Comparison of ENCODE assay signal across 9 cellular contexts in genomic region chr4:77697860-77698599, GRCh38.
DNase-seq lines count a peak whose midpoint lies in the region; ATAC-seq and TF ChIP-seq lines count a peak whose summit lies in the region.
"Had no signal": no experiment of that assay in that cellular context is flagged by ENCODE, and none has a peak within 500 bp of the region (broad histone marks: within the 10 kb centered on the region; RNA-seq: fewer than 3 reads in every experiment).

No MANE protein-coding gene starts in this region.

- no peak overlapping the region for H3K9ac ChIP-seq in MM.1S (ENCODE audit: low read length)

- H3K79me2 ChIP-seq in MM.1S (ENCODE audit: low read length) = no peaks in the 10 kb centered on the region

- H2AFZ ChIP-seq in MM.1S (ENCODE audit: low read length) = no peak overlapping the region

- no peak overlapping the region for H3K4me3 Mint-ChIP-seq in type B pancreatic cell
- H3K4me3 Mint-ChIP-seq: activated B cell treated with CpG ODN at 0.5 μM for 24 hours had no signal

- no peaks in the 10 kb centered on the region for H3F3A ChIP-seq in MM.1S (ENCODE audit: insufficient read depth, low read length)

- no peak overlapping the region for H3K4me3 ChIP-seq in MM.1S (ENCODE audit: low read length)

- DNase-seq in G401 (ENCODE audit: low spot score) (peak; percentile 6), MM.1S (no peak), astrocyte of the hippocampus (ENCODE audit: low read depth, low spot score) (peak; percentile 81), islet precursor cell (peak; percentile 61), type B pancreatic cell (ENCODE audit: extremely low spot score, unreplicated experiment) (no peak), NCI-H1436 (lab: John Stamatoyannopoulos, UW) (no peak), middle frontal gyrus (ENCODE audit: extremely low spot score, low spot score) (no peak)
- DNase-seq: activated B cell treated with CpG ODN at 0.5 μM for 24 hours had no signal

- no peak overlapping the region for H3K27ac ChIP-seq in MM.1S (ENCODE audit: low read length)

- no peaks in the 10 kb centered on the region for H3K36me3 ChIP-seq in MM.1S (replicated peaks; ENCODE audit: insufficient read depth, low read length)

- TF ChIP-seq CTCF in MM.1S (IDR thresholded peaks at IDR 0.05; ENCODE audit: low read length) (peak; percentile 8; the same call in 1 of the 2 replicates), type B pancreatic cell (conservative IDR thresholded peaks at IDR 0.05) (peak; percentile 63)

- no peaks in the 10 kb centered on the region for H3K27me3 ChIP-seq in MM.1S (replicated peaks; ENCODE audit: insufficient read depth, low read length)

- in situ Hi-C loops in G401 (cut with HindIII; ENCODE audit: low sequenced_read_pairs) = no loop called here

- no peaks in the 10 kb centered on the region for H3K9me2 ChIP-seq in MM.1S (replicated peaks; ENCODE audit: insufficient read depth, low read length)

- no peaks in the 10 kb centered on the region for H3K36me3 Mint-ChIP-seq in type B pancreatic cell

- H3K27me3 Mint-ChIP-seq in type B pancreatic cell = peaks cover 3% of the 10 kb centered on the region

- no peaks in the 10 kb centered on the region for H3K9me3 ChIP-seq in MM.1S (replicated peaks; ENCODE audit: insufficient read depth, low read length)

- no peaks in the 10 kb centered on the region for H4K20me1 ChIP-seq in MM.1S (ENCODE audit: insufficient read depth, low read length)

- no peaks in the 10 kb centered on the region for H3K9me3 Mint-ChIP-seq in type B pancreatic cell
- H3K9me3 Mint-ChIP-seq: activated B cell treated with CpG ODN at 0.5 μM for 24 hours had no signal

- ATAC-seq in HG03108 (IDR thresholded peaks at IDR 0.05; ENCODE audit: unreplicated experiment) = no peak

- H3K27ac Mint-ChIP-seq in type B pancreatic cell = no peak overlapping the region
- H3K27ac Mint-ChIP-seq: activated B cell treated with CpG ODN at 0.5 μM for 24 hours had no signal

- no peaks in the 10 kb centered on the region for H3K4me1 ChIP-seq in MM.1S (ENCODE audit: low read length)

- H3K4me2 ChIP-seq in MM.1S (ENCODE audit: low read depth, low read length) = no peak overlapping the region

- peaks cover 8% of the 10 kb centered on the region for H3K4me1 Mint-ChIP-seq in type B pancreatic cell (ENCODE audit: unreplicated experiment)
- H3K4me1 Mint-ChIP-seq: activated B cell treated with CpG ODN at 0.5 μM for 24 hours had no signal

Comparison
In these comparisons a context has a peak if more than half of its experiments do, and no peak if none do; other contexts are left out.
1. DNase-seq: peak in G401 (single experiment), astrocyte of the hippocampus (single experiment) and islet precursor cell (single experiment); none in MM.1S (single experiment), type B pancreatic cell (single experiment), NCI-H1436 (single experiment) and middle frontal gyrus (single experiment).